1 cellular context compared by ENCODE assay signal in the genomic region with DNA sequence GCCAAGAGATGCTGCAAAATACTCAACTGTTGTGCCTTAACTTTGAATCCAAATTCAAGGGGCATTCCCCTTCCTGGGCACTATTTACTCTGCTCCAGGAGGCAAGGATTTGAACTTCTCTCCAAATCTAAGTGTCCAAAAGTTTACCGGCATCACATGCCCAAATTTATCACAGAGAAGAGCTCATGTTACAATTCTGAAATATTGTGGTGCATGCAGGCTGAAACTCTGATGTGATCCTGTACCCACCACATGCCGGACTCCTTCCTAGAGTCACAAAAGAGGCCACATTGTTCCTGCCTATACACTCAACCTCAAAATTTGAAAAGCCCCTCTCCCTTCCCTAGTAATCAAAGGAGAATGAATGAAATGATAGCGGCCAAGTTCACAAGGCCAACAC.
TF ChIP-seq lines count a peak whose summit lies in the region.

No MANE protein-coding gene starts in this region.

TF ChIP-seq in GM12878, 131 proteins besides CTCF, POLR2A, EP300 and RAD21:
- TF ChIP-seq MTA3 (IDR thresholded peaks at IDR 0.05; ENCODE audit: borderline replicate concordance, low read length) (no peak), NBN (IDR thresholded peaks at IDR 0.05) (no peak), SPI1 (IDR thresholded peaks at IDR 0.05; ENCODE audit: borderline replicate concordance, insufficient read depth, low read depth, low read length) (no peak), BRCA1 (IDR thresholded peaks at IDR 0.05; ENCODE audit: low read depth, low read length) (no peak), MEF2B (IDR thresholded peaks at IDR 0.05; ENCODE audit: partially characterized antibody, poor library complexity, severe bottlenecking) (no peak), BACH1 (IDR thresholded peaks at IDR 0.05; ENCODE audit: borderline replicate concordance) (no peak), SMAD5 (IDR thresholded peaks at IDR 0.05; ENCODE audit: low read depth) (no peak), JUNB (IDR thresholded peaks at IDR 0.05) (no peak), SUZ12 (IDR thresholded peaks at IDR 0.05; ENCODE audit: unreplicated experiment) (no peak), EED (IDR thresholded peaks at IDR 0.05; ENCODE audit: low read depth) (no peak), BMI1 (IDR thresholded peaks at IDR 0.05; ENCODE audit: borderline replicate concordance) (no peak), TARDBP (IDR thresholded peaks at IDR 0.05; ENCODE audit: borderline replicate concordance) (no peak), GATAD2B (conservative IDR thresholded peaks at IDR 0.05; ENCODE audit: low read depth) (no peak), IRF5 (IDR thresholded peaks at IDR 0.05; ENCODE audit: borderline replicate concordance) (no peak), SMARCA5 (IDR thresholded peaks at IDR 0.05) (no peak)
- TF ChIP-seq, protein P1, sequence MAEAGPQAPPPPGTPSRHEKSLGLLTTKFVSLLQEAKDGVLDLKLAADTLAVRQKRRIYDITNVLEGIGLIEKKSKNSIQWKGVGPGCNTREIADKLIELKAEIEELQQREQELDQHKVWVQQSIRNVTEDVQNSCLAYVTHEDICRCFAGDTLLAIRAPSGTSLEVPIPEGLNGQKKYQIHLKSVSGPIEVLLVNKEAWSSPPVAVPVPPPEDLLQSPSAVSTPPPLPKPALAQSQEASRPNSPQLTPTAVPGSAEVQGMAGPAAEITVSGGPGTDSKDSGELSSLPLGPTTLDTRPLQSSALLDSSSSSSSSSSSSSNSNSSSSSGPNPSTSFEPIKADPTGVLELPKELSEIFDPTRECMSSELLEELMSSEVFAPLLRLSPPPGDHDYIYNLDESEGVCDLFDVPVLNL (IDR thresholded peaks at IDR 0.05; ENCODE audit: low read depth, low read length) = no peak
- TF ChIP-seq, protein P2, sequence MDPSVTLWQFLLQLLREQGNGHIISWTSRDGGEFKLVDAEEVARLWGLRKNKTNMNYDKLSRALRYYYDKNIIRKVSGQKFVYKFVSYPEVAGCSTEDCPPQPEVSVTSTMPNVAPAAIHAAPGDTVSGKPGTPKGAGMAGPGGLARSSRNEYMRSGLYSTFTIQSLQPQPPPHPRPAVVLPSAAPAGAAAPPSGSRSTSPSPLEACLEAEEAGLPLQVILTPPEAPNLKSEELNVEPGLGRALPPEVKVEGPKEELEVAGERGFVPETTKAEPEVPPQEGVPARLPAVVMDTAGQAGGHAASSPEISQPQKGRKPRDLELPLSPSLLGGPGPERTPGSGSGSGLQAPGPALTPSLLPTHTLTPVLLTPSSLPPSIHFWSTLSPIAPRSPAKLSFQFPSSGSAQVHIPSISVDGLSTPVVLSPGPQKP (IDR thresholded peaks at IDR 0.05; ENCODE audit: low read depth, low read length) = no peak
- TF ChIP-seq, protein P3, sequence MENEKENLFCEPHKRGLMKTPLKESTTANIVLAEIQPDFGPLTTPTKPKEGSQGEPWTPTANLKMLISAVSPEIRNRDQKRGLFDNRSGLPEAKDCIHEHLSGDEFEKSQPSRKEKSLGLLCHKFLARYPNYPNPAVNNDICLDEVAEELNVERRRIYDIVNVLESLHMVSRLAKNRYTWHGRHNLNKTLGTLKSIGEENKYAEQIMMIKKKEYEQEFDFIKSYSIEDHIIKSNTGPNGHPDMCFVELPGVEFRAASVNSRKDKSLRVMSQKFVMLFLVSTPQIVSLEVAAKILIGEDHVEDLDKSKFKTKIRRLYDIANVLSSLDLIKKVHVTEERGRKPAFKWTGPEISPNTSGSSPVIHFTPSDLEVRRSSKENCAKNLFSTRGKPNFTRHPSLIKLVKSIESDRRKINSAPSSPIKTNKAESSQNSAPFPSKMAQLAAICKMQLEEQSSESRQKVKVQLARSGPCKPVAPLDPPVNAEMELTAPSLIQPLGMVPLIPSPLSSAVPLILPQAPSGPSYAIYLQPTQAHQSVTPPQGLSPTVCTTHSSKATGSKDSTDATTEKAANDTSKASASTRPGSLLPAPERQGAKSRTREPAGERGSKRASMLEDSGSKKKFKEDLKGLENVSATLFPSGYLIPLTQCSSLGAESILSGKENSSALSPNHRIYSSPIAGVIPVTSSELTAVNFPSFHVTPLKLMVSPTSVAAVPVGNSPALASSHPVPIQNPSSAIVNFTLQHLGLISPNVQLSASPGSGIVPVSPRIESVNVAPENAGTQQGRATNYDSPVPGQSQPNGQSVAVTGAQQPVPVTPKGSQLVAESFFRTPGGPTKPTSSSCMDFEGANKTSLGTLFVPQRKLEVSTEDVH (IDR thresholded peaks at IDR 0.05; ENCODE audit: low read depth, partially characterized antibody) = no peak
